Comparison of ENCODE assay signal across 16 cellular contexts in the genomic region with DNA sequence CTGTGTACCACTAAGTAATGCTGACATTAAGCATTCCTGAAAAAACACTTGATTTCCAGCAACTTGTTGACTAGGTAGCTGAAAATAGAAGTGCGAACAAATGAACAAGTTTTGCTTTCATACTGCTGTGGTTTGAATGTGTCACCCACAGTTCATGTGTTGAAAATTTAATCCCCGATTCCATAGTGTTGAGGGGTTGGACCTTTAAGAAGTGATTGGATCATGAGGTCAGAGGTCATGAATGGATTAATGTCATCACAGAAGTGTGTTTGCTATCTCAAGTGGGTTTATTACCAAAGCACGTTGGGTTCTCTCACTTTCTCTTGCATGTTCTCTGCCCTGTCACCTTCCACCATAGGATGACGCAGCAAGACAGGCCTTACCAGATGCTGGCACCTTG.
DNase-seq lines count a peak whose midpoint lies in the region; ATAC-seq and TF ChIP-seq lines count a peak whose summit lies in the region.
"Had no signal": no experiment of that assay in that cellular context is flagged by ENCODE, and none has a peak within 500 bp of the region (broad histone marks: within the 10 kb centered on the region; RNA-seq: fewer than 3 reads in every experiment).

No MANE protein-coding gene starts in this region.

- ATAC-seq in activated naive CD4-positive, alpha-beta T cell treated with anti-CD3 and anti-CD28 coated beads, Interleukin-2, amount 50 U/mL, for 72 hours, result peak; percentile 31 to 72
- ATAC-seq in activated T-helper 17 cell treated with anti-CD3 and anti-CD28 coated beads, Interleukin-2, amount 50 U/mL, for 72 hours (replicated peaks), result peak; percentile 80
- peak; percentile 22 for ATAC-seq in naive thymus-derived CD4-positive, alpha-beta T cell
- no peak for ATAC-seq in GM18907 (IDR thresholded peaks at IDR 0.05; ENCODE audit: unreplicated experiment)
- no peak for ATAC-seq in GM18502 (IDR thresholded peaks at IDR 0.05; ENCODE audit: poor library complexity, unreplicated experiment)

- no peaks in the 10 kb centered on the region for H3K4me1 ChIP-seq in naive thymus-derived CD4-positive, alpha-beta T cell (ENCODE audit: control insufficient read depth in 2 of 2, insufficient read depth in 2 of 2, low read length in 2 of 2)
- no peaks in the 10 kb centered on the region for H3K4me1 ChIP-seq in tibial artery

- intact Hi-C loops in naive thymus-derived CD4-positive, alpha-beta T cell (cut with micrococcal nuclease), result no loop called here
- intact Hi-C loops in tibial artery (cut with DNase I; ENCODE audit: low total_unique reads), result no loop called here

- H3K9me3 ChIP-seq in naive thymus-derived CD4-positive, alpha-beta T cell (ENCODE audit: control insufficient read depth in 2 of 3, low read length in 3 of 3), result no peaks in the 10 kb centered on the region
- no peaks in the 10 kb centered on the region for H3K9me3 ChIP-seq in tibial artery

- H3K27me3 ChIP-seq in naive thymus-derived CD4-positive, alpha-beta T cell (ENCODE audit: control insufficient read depth in 2 of 2, insufficient read depth in 2 of 2, low read length in 2 of 2), result no peaks in the 10 kb centered on the region
- H3K27me3 ChIP-seq in tibial artery, result no peaks in the 10 kb centered on the region

- H3K36me3 Mint-ChIP-seq in activated naive CD4-positive, alpha-beta T cell treated with anti-CD3 and anti-CD28 coated beads, Interleukin-2, amount 50 U/mL, for 72 hours, result no peaks in the 10 kb centered on the region
- peaks cover 31% of the 10 kb centered on the region for H3K36me3 Mint-ChIP-seq in activated T-helper 17 cell treated with anti-CD3 and anti-CD28 coated beads, Interleukin-2, amount 50 U/mL, for 72 hours (ENCODE audit: low read depth)
- H3K36me3 Mint-ChIP-seq in naive thymus-derived CD4-positive, alpha-beta T cell, result peaks cover 10 to 30% (median 25%) of the 10 kb centered on the region in 5 donors

- no peaks in the 10 kb centered on the region for H3K27me3 Mint-ChIP-seq in activated T-helper 17 cell treated with anti-CD3 and anti-CD28 coated beads, Interleukin-2, amount 50 U/mL, for 72 hours
- peaks cover 0 to 2% (median 0%) of the 10 kb centered on the region in 5 donors for H3K27me3 Mint-ChIP-seq in naive thymus-derived CD4-positive, alpha-beta T cell

- H3K27ac Mint-ChIP-seq in activated naive CD4-positive, alpha-beta T cell treated with anti-CD3 and anti-CD28 coated beads, Interleukin-2, amount 50 U/mL, for 72 hours, result no peak overlapping the region
- H3K27ac Mint-ChIP-seq in activated T-helper 17 cell treated with anti-CD3 and anti-CD28 coated beads, Interleukin-2, amount 50 U/mL, for 72 hours, result no peak overlapping the region
- H3K27ac Mint-ChIP-seq in naive thymus-derived CD4-positive, alpha-beta T cell, result peak overlapping the region in 2 of 9 donors; percentile 18 to 28

- peaks cover 3 to 14% (median 5%) of the 10 kb centered on the region in 3 experiments for H3K36me3 ChIP-seq in naive thymus-derived CD4-positive, alpha-beta T cell (ENCODE audit: control insufficient read depth in 2 of 3, insufficient read depth in 3 of 3, low read length in 3 of 3)
- H3K36me3 ChIP-seq in tibial artery, result peaks cover 34 to 38% (median 35%) of the 10 kb centered on the region in 3 donors

- no peak overlapping the region for H3K27ac ChIP-seq in naive thymus-derived CD4-positive, alpha-beta T cell (ENCODE audit: low read depth, low read length)
- no peak overlapping the region for H3K27ac ChIP-seq in tibial artery

- H3K9me3 Mint-ChIP-seq in activated naive CD4-positive, alpha-beta T cell treated with anti-CD3 and anti-CD28 coated beads, Interleukin-2, amount 50 U/mL, for 72 hours, result peaks cover 0 to 8% of the 10 kb centered on the region in 2 donors
- no peaks in the 10 kb centered on the region for H3K9me3 Mint-ChIP-seq in activated T-helper 17 cell treated with anti-CD3 and anti-CD28 coated beads, Interleukin-2, amount 50 U/mL, for 72 hours
- H3K9me3 Mint-ChIP-seq in naive thymus-derived CD4-positive, alpha-beta T cell, result peaks cover 0 to 1% (median 0%) of the 10 kb centered on the region in 11 donors

- CTCF ChIA-PET in naive thymus-derived CD4-positive, alpha-beta T cell (lab: Charles Lee), result no interaction called here

- POLR2A ChIA-PET in naive thymus-derived CD4-positive, alpha-beta T cell (lab: Charles Lee), result no interaction called here

- H3K4me3 ChIP-seq in naive thymus-derived CD4-positive, alpha-beta T cell (ENCODE audit: low read length), result no peak overlapping the region
- no peak overlapping the region for H3K4me3 ChIP-seq in tibial artery

- TF ChIP-seq CTCF in tibial artery (IDR thresholded peaks at IDR 0.05), result no peak

- no peak for DNase-seq in activated naive CD4-positive, alpha-beta T cell treated with anti-CD3 and anti-CD28 coated beads, Interleukin-2, amount 50 U/mL, for 72 hours (ENCODE audit: low spot score in 2 of 2)
- no peak for DNase-seq in activated naive CD4-positive, alpha-beta T cell treated with Interleukin-2 at 50 U/mL for 16 hours
- no peak for DNase-seq in naive thymus-derived CD4-positive, alpha-beta T cell
- DNase-seq in tibial artery, result no peak
- DNase-seq: AML-193, Calu3, HCEC 1CT, Karpas-422, NCI-H1417, NCI-H1930, NCI-H2171, NCI-H774, SHP77 had no signal

- no peak overlapping the region for H3K4me3 Mint-ChIP-seq in activated T-helper 17 cell treated with anti-CD3 and anti-CD28 coated beads, Interleukin-2, amount 50 U/mL, for 72 hours
- no peak overlapping the region for H3K4me3 Mint-ChIP-seq in naive thymus-derived CD4-positive, alpha-beta T cell

- peaks cover 4% of the 10 kb centered on the region for H3K4me1 Mint-ChIP-seq in activated T-helper 17 cell treated with anti-CD3 and anti-CD28 coated beads, Interleukin-2, amount 50 U/mL, for 72 hours
- H3K4me1 Mint-ChIP-seq in naive thymus-derived CD4-positive, alpha-beta T cell, result peaks cover 0 to 4% (median 0%) of the 10 kb centered on the region in 7 donors

Comparison
In these comparisons a context has a peak if more than half of its experiments do, and no peak if none do; other contexts are left out.
1. ATAC-seq: peak in activated naive CD4-positive, alpha-beta T cell treated with anti-CD3 and anti-CD28 coated beads, Interleukin-2, amount 50 U/mL, for 72 hours (2 of 2), activated T-helper 17 cell treated with anti-CD3 and anti-CD28 coated beads, Interleukin-2, amount 50 U/mL, for 72 hours (single experiment) and naive thymus-derived CD4-positive, alpha-beta T cell (single experiment); none in GM18907 (single experiment) and GM18502 (single experiment).